In genomic region chr14:22871962-22872832, GRCh38 we compare ENCODE assay signal across 1 cellular context.
TF ChIP-seq lines count a peak whose summit lies in the region.

No MANE protein-coding gene starts in this region.

TF ChIP-seq in GM23338, 12 proteins besides CTCF, POLR2A, EP300 and RAD21 (continued from another document):
- TF ChIP-seq CREB1 (CRISPR knock-in tag; IDR thresholded peaks at IDR 0.05; ENCODE audit: low read depth) (peak; percentile 16; the same call in 1 of the 2 replicates), EZH2 (IDR thresholded peaks at IDR 0.05; ENCODE audit: low read depth, unreplicated experiment) (no peak), EZH2phosphoT487 (IDR thresholded peaks at IDR 0.05; ENCODE audit: unreplicated experiment) (no peak), POLR2AphosphoS5 (IDR thresholded peaks at IDR 0.05; ENCODE audit: low read depth) (peak; percentile 76), REST (IDR thresholded peaks at IDR 0.05; ENCODE audit: unreplicated experiment) (no peak), NANOG (IDR thresholded peaks at IDR 0.05; ENCODE audit: borderline replicate concordance) (no peak), JUNB (IDR thresholded peaks at IDR 0.05; ENCODE audit: unreplicated experiment) (no peak), STAT1 (IDR thresholded peaks at IDR 0.05; ENCODE audit: unreplicated experiment) (no peak)
- TF ChIP-seq, protein P1, sequence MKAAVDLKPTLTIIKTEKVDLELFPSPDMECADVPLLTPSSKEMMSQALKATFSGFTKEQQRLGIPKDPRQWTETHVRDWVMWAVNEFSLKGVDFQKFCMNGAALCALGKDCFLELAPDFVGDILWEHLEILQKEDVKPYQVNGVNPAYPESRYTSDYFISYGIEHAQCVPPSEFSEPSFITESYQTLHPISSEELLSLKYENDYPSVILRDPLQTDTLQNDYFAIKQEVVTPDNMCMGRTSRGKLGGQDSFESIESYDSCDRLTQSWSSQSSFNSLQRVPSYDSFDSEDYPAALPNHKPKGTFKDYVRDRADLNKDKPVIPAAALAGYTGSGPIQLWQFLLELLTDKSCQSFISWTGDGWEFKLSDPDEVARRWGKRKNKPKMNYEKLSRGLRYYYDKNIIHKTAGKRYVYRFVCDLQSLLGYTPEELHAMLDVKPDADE (IDR thresholded peaks at IDR 0.05): 0 out of 2 replicates have a peak, but pooled peaks have one; percentile 25
